In the genomic region with DNA sequence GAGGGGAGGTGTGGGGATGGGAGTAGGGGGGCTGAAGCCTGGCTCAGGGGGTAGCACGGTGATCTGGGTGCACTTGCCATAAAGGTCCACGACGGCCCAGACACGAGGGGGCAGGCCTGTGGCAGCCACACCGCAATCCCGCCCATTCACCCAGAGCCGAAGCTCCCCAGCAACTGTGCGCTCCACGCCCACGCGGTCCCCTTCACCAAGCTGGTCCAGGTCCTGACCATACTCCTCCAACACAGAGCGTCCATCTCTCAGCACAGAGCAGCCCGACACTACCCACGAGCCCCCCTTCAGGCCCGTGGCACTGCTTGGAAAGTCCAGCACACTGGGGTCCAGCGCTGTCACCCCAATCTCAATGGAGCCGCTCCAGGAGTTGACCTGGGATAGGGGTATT, we compare ENCODE assay signal across 12 cellular contexts. TPM values are rescaled to one million over a fixed set of nuclear protein-coding genes. Genes with fewer than 3 reads are reported as not detected.
DNase-seq lines count a peak whose midpoint lies in the region; ATAC-seq and TF ChIP-seq lines count a peak whose summit lies in the region.
"Had no signal": no experiment of that assay in that cellular context is flagged by ENCODE, and none has a peak within 500 bp of the region (broad histone marks: within the 10 kb centered on the region; RNA-seq: fewer than 3 reads in every experiment).

No MANE protein-coding gene starts in this region.

- no peak for TF ChIP-seq CTCF in H9 (conservative IDR thresholded peaks at IDR 0.05)
- TF ChIP-seq CTCF in activated CD8-positive, alpha-beta T cell treated with anti-CD3 and anti-CD28 coated beads for 36 hours (IDR thresholded peaks at IDR 0.05) = no peak
- TF ChIP-seq CTCF in natural killer cell (IDR thresholded peaks at IDR 0.05) = no peak

- H3K4me2 ChIP-seq in BLaER1 (peak overlapping the region; percentile 83; the same call in 1 of the 2 replicates), H9 (ENCODE audit: insufficient read depth, insufficient read length, low read length) (no peak overlapping the region)

- H3K23ac ChIP-seq in H9 (ENCODE audit: insufficient read length, low read depth, low read length) = no peak overlapping the region

- ATAC-seq in activated CD8-positive, alpha-beta T cell treated with anti-CD3 and anti-CD28 coated beads for 36 hours = no peak
- no peak for ATAC-seq in natural killer cell
- ATAC-seq in GM19467 (IDR thresholded peaks at IDR 0.05; ENCODE audit: unreplicated experiment) = no peak
- no peak for ATAC-seq in HG03521 (IDR thresholded peaks at IDR 0.05; ENCODE audit: unreplicated experiment)
- ATAC-seq: gastroesophageal sphincter, Right ventricle myocardium inferior had no signal

- intact Hi-C loops in activated CD8-positive, alpha-beta T cell treated with anti-CD3 and anti-CD28 coated beads for 36 hours (cut with micrococcal nuclease) = no loop called here
- intact Hi-C loops in natural killer cell (cut with micrococcal nuclease) = no loop called here

- H4K91ac ChIP-seq in H9 (ENCODE audit: insufficient read length, low read depth, low read length) = no peak overlapping the region

- peak overlapping the region; percentile 42 to 46; a peak in 2 of 5 replicates for H3K4me3 Mint-ChIP-seq in H9
- peak overlapping the region; percentile 38 for H3K4me3 Mint-ChIP-seq in activated CD8-positive, alpha-beta T cell treated with anti-CD3 and anti-CD28 coated beads for 36 hours
- no peak overlapping the region for H3K4me3 Mint-ChIP-seq in natural killer cell

- DNase-seq in H9 (no peak), natural killer cell (no peak), KBM-7 (no peak)
- no peak for DNase-seq in activated CD8-positive, alpha-beta T cell treated with anti-CD3 and anti-CD28 coated beads for 36 hours
- DNase-seq in stimulated activated CD4-positive, alpha-beta T cell treated with anti-CD3 and anti-CD28 coated beads, Interleukin-15, amount 100 ng/mL, for 24 hours = no peak
- DNase-seq: NCI-H82, testis had no signal

- no peak overlapping the region for H3K18ac ChIP-seq in H9 (ENCODE audit: insufficient read length, low read depth, low read length)

- CTCF ChIA-PET in activated CD8-positive, alpha-beta T cell treated with anti-CD3 and anti-CD28 coated beads for 36 hours (lab: Charles Lee) = interaction anchor here (1.0 to 6.5 kb wide), 5 partner anchors 9 to 17 kb away, joined by 3 to 60 read pairs (median 7); partner anchors contain the start of gene ACAP1

- H3K27me3 Mint-ChIP-seq in H9 (ENCODE audit: low read depth) = no peaks in the 10 kb centered on the region
- H3K27me3 Mint-ChIP-seq in activated CD8-positive, alpha-beta T cell treated with anti-CD3 and anti-CD28 coated beads for 36 hours = no peaks in the 10 kb centered on the region
- H3K27me3 Mint-ChIP-seq in natural killer cell (ENCODE audit: low read depth in 2 of 2) = no peaks in the 10 kb centered on the region

- no peak overlapping the region for H3K4me3 ChIP-seq in BLaER1

- H2BK12ac ChIP-seq in H9 (ENCODE audit: insufficient read length, low read depth, low read length) = no peak overlapping the region

- H3K27me3 ChIP-seq in BLaER1 = no peaks in the 10 kb centered on the region
- H3K27me3 ChIP-seq in H9 (ENCODE audit: insufficient read depth, low read length) = no peaks in the 10 kb centered on the region
- H3K27me3 ChIP-seq: gastroesophageal sphincter, testis had no signal

- no peaks in the 10 kb centered on the region for H3K9me3 Mint-ChIP-seq in H9
- H3K9me3 Mint-ChIP-seq in activated CD8-positive, alpha-beta T cell treated with anti-CD3 and anti-CD28 coated beads for 36 hours = no peaks in the 10 kb centered on the region
- H3K9me3 Mint-ChIP-seq in natural killer cell = no peaks in the 10 kb centered on the region

- no peak overlapping the region for H3K4ac ChIP-seq in H9 (ENCODE audit: low read depth, low read length)

- H3T11ph ChIP-seq in H9 (ENCODE audit: low read length) = no peak overlapping the region

- H3K4me1 ChIP-seq in BLaER1 (peaks cover 35% of the 10 kb centered on the region), H9 (ENCODE audit: insufficient read depth, low read length) (no peaks in the 10 kb centered on the region)

- no peaks in the 10 kb centered on the region for H3K9me3 ChIP-seq in BLaER1
- H3K9me3 ChIP-seq in H9 (ENCODE audit: control insufficient read depth, low read depth, low read length) = no peaks in the 10 kb centered on the region
- H3K9me3 ChIP-seq: gastroesophageal sphincter, testis had no signal

- WGBS in H9 (ENCODE audit: extremely low coverage, insufficient read length, low lambda C conversion rate) = no CpG with 5 or more reads among the region's 17 CpGs

- H4K8ac ChIP-seq in H9 (replicated peaks; ENCODE audit: insufficient read length, low read depth, low read length) = no peak overlapping the region

- H2BK20ac ChIP-seq in H9 (ENCODE audit: low read depth, low read length, poor library complexity, severe bottlenecking) = no peak overlapping the region

- H4K20me1 ChIP-seq in BLaER1 (peaks cover 10% of the 10 kb centered on the region; the same call in 1 of the 2 replicates), H9 (ENCODE audit: control insufficient read depth, insufficient read depth, insufficient read length) (no peaks in the 10 kb centered on the region)

- H2BK15ac ChIP-seq in H9 (ENCODE audit: low read depth, low read length) = no peak overlapping the region

- H2BK5ac ChIP-seq in H9 (ENCODE audit: insufficient read length, low read length) = no peak overlapping the region

- no peak overlapping the region for H3K14ac ChIP-seq in H9 (ENCODE audit: insufficient read depth, low read length)

- no peaks in the 10 kb centered on the region for H3K79me1 ChIP-seq in H9 (ENCODE audit: insufficient read depth, low read depth, low read length, poor library complexity, severe bottlenecking)

- H3K36me3 ChIP-seq in BLaER1 = peaks cover 45% of the 10 kb centered on the region

- H3K27ac Mint-ChIP-seq in H9 (no peak overlapping the region), natural killer cell (peak overlapping the region; percentile 89 to 97)
- H3K27ac Mint-ChIP-seq in activated CD8-positive, alpha-beta T cell treated with anti-CD3 and anti-CD28 coated beads for 36 hours = peak overlapping the region; percentile 36

- in situ Hi-C loops in KBM-7 (cut with MboI; ENCODE audit: low pct_unique_long_range_greater_than_20kb, low sequenced_read_pairs) = loop anchor here (25.0 kb wide), 1 partner anchor 290 kb away; the partner anchor contains the start of genes SLC16A11 and SLC16A13

- H2BK120ac ChIP-seq in H9 (ENCODE audit: low read depth, low read length, poor library complexity, severe bottlenecking) = no peak overlapping the region

- no peak overlapping the region for H2AK5ac ChIP-seq in H9 (ENCODE audit: insufficient read length, low read length)

- POLR2A ChIA-PET in activated CD8-positive, alpha-beta T cell treated with anti-CD3 and anti-CD28 coated beads for 36 hours (lab: Charles Lee) = interaction anchor here (10.5 kb wide), 1 partner anchor 15 kb away, joined by 150 read pairs; the partner anchor contains the start of gene GPS2

- no peak overlapping the region for H4K5ac ChIP-seq in H9 (ENCODE audit: insufficient read length, low read depth, low read length)

- no peak overlapping the region for H2AFZ ChIP-seq in H9 (ENCODE audit: low read length)

- peaks cover 2% of the 10 kb centered on the region; the same call in 1 of the 2 replicates for H3K79me2 ChIP-seq in H9 (ENCODE audit: insufficient read depth, low read length)

- H3K4me1 Mint-ChIP-seq in H9 (peaks cover 18 to 19% of the 10 kb centered on the region in 2 experiments), natural killer cell (peaks cover 21 to 40% of the 10 kb centered on the region in 2 donors)
- H3K4me1 Mint-ChIP-seq in activated CD8-positive, alpha-beta T cell treated with anti-CD3 and anti-CD28 coated beads for 36 hours (ENCODE audit: low read depth) = peaks cover 42% of the 10 kb centered on the region

- no peak overlapping the region for H3K56ac ChIP-seq in H9 (ENCODE audit: insufficient read length, low read depth, low read length)

- H3K27ac ChIP-seq in BLaER1 (no peak overlapping the region), H9 (ENCODE audit: insufficient read length, low read depth, low read length) (no peak overlapping the region)
- H3K27ac ChIP-seq: testis had no signal

- H3K36me3 Mint-ChIP-seq in H9 (ENCODE audit: insufficient read depth in 1 of 3, low read depth in 3 of 3) (peaks cover 18 to 41% (median 40%) of the 10 kb centered on the region in 3 experiments; a peak in 6 of 7 replicates), natural killer cell (no peaks in the 10 kb centered on the region)
- peaks cover 14% of the 10 kb centered on the region for H3K36me3 Mint-ChIP-seq in activated CD8-positive, alpha-beta T cell treated with anti-CD3 and anti-CD28 coated beads for 36 hours (ENCODE audit: low read depth)

- H3K9ac ChIP-seq in BLaER1 (peak overlapping the region; percentile 88; the same call in 1 of the 2 replicates), H9 (ENCODE audit: extremely low read depth, insufficient read length, low read length) (no peak overlapping the region)

- peaks cover 14% of the 10 kb centered on the region for H3K23me2 ChIP-seq in H9 (ENCODE audit: insufficient read length, low read depth, low read length, poor library complexity, severe bottlenecking)

RNA-seq across cellular contexts. Expression of gene NEURL4, which starts 1.6 kb away (rescaled TPM):
- total RNA-seq in H9 (2021) (54.8 and 55.4 TPM in 2 replicates), natural killer cell (10 to 100 TPM; 48.9 to 57.9 (median 51.4) TPM)
- 10 to 100 TPM; 36.2 to 40.4 TPM for total RNA-seq in activated CD8-positive, alpha-beta T cell treated with anti-CD3 and anti-CD28 coated beads for 36 hours

RNA-seq across cellular contexts. Expression of gene ACAP1, which starts 8.8 kb away (rescaled TPM):
- total RNA-seq in H9 (2021) (15.5 and 18.2 TPM in 2 replicates), natural killer cell (100 to 1,000 TPM; 526 to 590 (median 540) TPM)
- 100 to 1,000 TPM; 309 to 342 TPM for total RNA-seq in activated CD8-positive, alpha-beta T cell treated with anti-CD3 and anti-CD28 coated beads for 36 hours

RNA-seq across cellular contexts. Expression of gene GPS2, which starts 12.3 kb away (rescaled TPM):
- total RNA-seq in H9 (2021) (62.6 and 62.7 TPM in 2 replicates), natural killer cell (100 to 1,000 TPM; 132 to 146 (median 133) TPM)
- total RNA-seq in activated CD8-positive, alpha-beta T cell treated with anti-CD3 and anti-CD28 coated beads for 36 hours = 10 to 100 TPM; 31.8 to 36.8 TPM

RNA-seq across cellular contexts. Expression of gene EIF5A, which starts 20.1 kb away (rescaled TPM):
- 978 and 1,015 TPM in 2 replicates for total RNA-seq in H9 (2021)
- total RNA-seq in activated CD8-positive, alpha-beta T cell treated with anti-CD3 and anti-CD28 coated beads for 36 hours = 1,000 to 10,000 TPM; 1,064 TPM
- 100 to 1,000 TPM; 483 to 608 (median 492) TPM for total RNA-seq in natural killer cell

RNA-seq across cellular contexts. Expression of gene KCTD11, which starts 24.5 kb away (rescaled TPM):
- total RNA-seq in H9 (2021) = 5.3 and 5.6 TPM in 2 replicates
- 10 to 100 TPM; 11.0 to 11.2 TPM for total RNA-seq in activated CD8-positive, alpha-beta T cell treated with anti-CD3 and anti-CD28 coated beads for 36 hours
- 1 to 10 TPM; 5.6 to 9.7 (median 8.3) TPM for total RNA-seq in natural killer cell

Comparison
In these comparisons a context has a peak if more than half of its experiments do, and no peak if none do; other contexts are left out.
1. H3K27ac Mint-ChIP-seq: peak in activated CD8-positive, alpha-beta T cell treated with anti-CD3 and anti-CD28 coated beads for 36 hours (single experiment) and natural killer cell (2 of 2); none in H9 (0 of 3).
2. RNA of gene ACAP1, which starts 8.8 kb away (total RNA-seq): 526 to 590 TPM in natural killer cell and 309 to 342 TPM in activated CD8-positive, alpha-beta T cell treated with anti-CD3 and anti-CD28 coated beads for 36 hours; 15.5 to 18.2 TPM in H9; every median in the first group is over 10 times any median in the second.